ENCODE assay signal across 20 cellular contexts in genomic region chr3:126438746-126439145, GRCh38. TPM values are rescaled to one million over a fixed set of nuclear protein-coding genes. Genes with fewer than 3 reads are reported as not detected.
A peak's percentile ranks its signal among the peaks of the same experiment; 100 is the strongest.
DNase-seq lines count a peak whose midpoint lies in the region; ATAC-seq and TF ChIP-seq lines count a peak whose summit lies in the region.
"Had no signal": no experiment of that assay in that cellular context is flagged by ENCODE, and none has a peak within 500 bp of the region (broad histone marks: within the 10 kb centered on the region; RNA-seq: fewer than 3 reads in every experiment).

No MANE protein-coding gene starts in this region.

- H3K36me3 Mint-ChIP-seq in central memory CD8-positive, alpha-beta T cell (ENCODE audit: insufficient read depth): peaks cover 21% of the 10 kb centered on the region

- no peaks in the 10 kb centered on the region for H3K27me3 ChIP-seq in neuronal stem cell (ENCODE audit: control insufficient read depth in 3 of 3, insufficient read depth in 3 of 3, low read depth in 1 of 3, low read length in 3 of 3)
- H3K27me3 ChIP-seq in upper lobe of right lung: no peaks in the 10 kb centered on the region
- H3K27me3 ChIP-seq: BE2C had no signal

- no peak overlapping the region for H3K4me3 Mint-ChIP-seq in central memory CD8-positive, alpha-beta T cell
- H3K4me3 Mint-ChIP-seq: CD4-positive, CD25-positive, alpha-beta regulatory T cell; HFFc6 had no signal

- peak overlapping the region; percentile 62 for H3K18ac ChIP-seq in neuronal stem cell (ENCODE audit: low read length)

- no peak overlapping the region for H3K4ac ChIP-seq in neuronal stem cell (ENCODE audit: low read length)

- no peaks in the 10 kb centered on the region for H3K9me3 Mint-ChIP-seq in central memory CD8-positive, alpha-beta T cell
- H3K9me3 Mint-ChIP-seq: CD4-positive, CD25-positive, alpha-beta regulatory T cell; HFFc6 had no signal

- ATAC-seq in Right ventricle myocardium inferior: no peak
- no peak for ATAC-seq in left cardiac atrium
- no peak for ATAC-seq in central memory CD8-positive, alpha-beta T cell (replicated peaks; ENCODE audit: extremely low read depth, poor library complexity, severe bottlenecking)
- no peak for ATAC-seq in upper lobe of right lung
- no peak for ATAC-seq in GM21786 (IDR thresholded peaks at IDR 0.05; ENCODE audit: unreplicated experiment)

- intact Hi-C loops in Right ventricle myocardium inferior (cut with DNase I): no loop called here
- intact Hi-C loops in left cardiac atrium (cut with DNase I): no loop called here
- intact Hi-C loops in upper lobe of right lung (cut with DNase I): no loop called here

- H3K4me1 ChIP-seq in neuronal stem cell (ENCODE audit: control insufficient read depth in 2 of 2, insufficient read depth in 1 of 2, low read depth in 1 of 2, low read length in 2 of 2) (peaks cover 0 to 7% of the 10 kb centered on the region in 2 donors), upper lobe of right lung (no peaks in the 10 kb centered on the region)
- H3K4me1 ChIP-seq: BE2C had no signal

- no peak overlapping the region for H3K9ac ChIP-seq in neuronal stem cell (ENCODE audit: low read depth, low read length, poor library complexity)

- H2BK5ac ChIP-seq in neuronal stem cell (ENCODE audit: low read length): no peak overlapping the region

- H4K8ac ChIP-seq in neuronal stem cell (ENCODE audit: low read depth, low read length): no peak overlapping the region

- DNase-seq in Right ventricle myocardium inferior (ENCODE audit: missing footprints): peak; percentile 35
- DNase-seq in left cardiac atrium: no peak
- no peak for DNase-seq in central memory CD8-positive, alpha-beta T cell (ENCODE audit: low spot score in 2 of 2)
- DNase-seq in neuronal stem cell (ENCODE audit: low spot score): no peak
- DNase-seq in upper lobe of right lung: peak; percentile 17
- no peak for DNase-seq in KG1 (lab: John Stamatoyannopoulos, UW)
- DNase-seq: BE2C; CD4-positive, CD25-positive, alpha-beta regulatory T cell; DMS79; HFFc6; MM.1S; NCI-H1048; NCI-H1417 treated with DMSO at 0.1 percent for 48 hours; NCI-H187; NCI-H446 treated with DMSO at 0.1 percent for 48 hours; NCI-H526 treated with DMSO at 0.1 percent for 48 hours; Right ventricle myocardium superior had no signal

- H3K27ac Mint-ChIP-seq in central memory CD8-positive, alpha-beta T cell (ENCODE audit: low read depth): peak overlapping the region; percentile 16
- H3K27ac Mint-ChIP-seq: CD4-positive, CD25-positive, alpha-beta regulatory T cell; HFFc6 had no signal

- H3K23ac ChIP-seq in neuronal stem cell (ENCODE audit: low read depth, low read length, poor library complexity): no peak overlapping the region

- no peaks in the 10 kb centered on the region for H3K27me3 Mint-ChIP-seq in central memory CD8-positive, alpha-beta T cell

- H3K36me3 ChIP-seq in neuronal stem cell (replicated peaks in 1 of 2; ENCODE audit: control insufficient read depth in 2 of 2, insufficient read depth in 2 of 2, low read length in 2 of 2): peaks cover 0 to 31% of the 10 kb centered on the region in 2 donors
- H3K36me3 ChIP-seq in upper lobe of right lung: peaks cover 58% of the 10 kb centered on the region
- H3K36me3 ChIP-seq: BE2C had no signal

- H2BK12ac ChIP-seq in neuronal stem cell (ENCODE audit: low read length): no peak overlapping the region

- no peak for TF ChIP-seq CTCF in upper lobe of right lung (IDR thresholded peaks at IDR 0.05)

- H3K9me3 ChIP-seq in neuronal stem cell (replicated peaks in 1 of 2; ENCODE audit: control insufficient read depth in 2 of 2, insufficient read depth in 1 of 2, low read depth in 1 of 2, low read length in 2 of 2) (no peaks in the 10 kb centered on the region), upper lobe of right lung (no peaks in the 10 kb centered on the region)
- H3K9me3 ChIP-seq: BE2C had no signal

- H3K4me2 ChIP-seq in neuronal stem cell (ENCODE audit: insufficient read depth, low read length, poor library complexity, severe bottlenecking): no peak overlapping the region

- no peak overlapping the region for H4K91ac ChIP-seq in neuronal stem cell (ENCODE audit: low read depth, low read length, poor library complexity)

- no peak overlapping the region for H3K27ac ChIP-seq in neuronal stem cell (replicated peaks; ENCODE audit: low read length)
- no peak overlapping the region for H3K27ac ChIP-seq in upper lobe of right lung

- no peak overlapping the region for H2AK5ac ChIP-seq in neuronal stem cell (ENCODE audit: low read depth, low read length)

- no peaks in the 10 kb centered on the region for H3K79me1 ChIP-seq in neuronal stem cell (ENCODE audit: low read depth, low read length)

- H3K4me3 ChIP-seq in neuronal stem cell (ENCODE audit: low read length in 2 of 2) (no peak overlapping the region), upper lobe of right lung (no peak overlapping the region)

- H3K14ac ChIP-seq in neuronal stem cell (ENCODE audit: low read length): no peak overlapping the region

- no peak overlapping the region for H2BK120ac ChIP-seq in neuronal stem cell (ENCODE audit: low read depth, low read length)

- no peaks in the 10 kb centered on the region for H3K4me1 Mint-ChIP-seq in central memory CD8-positive, alpha-beta T cell
- H3K4me1 Mint-ChIP-seq: CD4-positive, CD25-positive, alpha-beta regulatory T cell had no signal

- no peak overlapping the region for H2AFZ ChIP-seq in neuronal stem cell (ENCODE audit: low read length)

- no CpG with 5 or more reads among the region's 10 CpGs for WGBS in neuronal stem cell (ENCODE audit: extremely low coverage in 2 of 2, insufficient read length in 2 of 2, insufficient replicate concordance in 1 of 2), 2 donors

- H2BK15ac ChIP-seq in neuronal stem cell (ENCODE audit: low read length): no peak overlapping the region

RNA-seq across cellular contexts. Expression of gene ZXDC, which starts 36.9 kb away (rescaled TPM):
- total RNA-seq in Right ventricle myocardium inferior: 15.9 TPM
- 10 to 100 TPM; 15.7 to 20.7 TPM for total RNA-seq in left cardiac atrium
- 9.3 TPM for polyA plus RNA-seq in neuronal stem cell (2013, experiment 1 of 2)
- 9.8 TPM for polyA plus RNA-seq in neuronal stem cell (2013, experiment 2 of 2)
- 40.3 TPM for total RNA-seq in upper lobe of right lung

RNA-seq across cellular contexts. Expression of gene CFAP100, which starts 44.0 kb away (rescaled TPM):
- total RNA-seq in Right ventricle myocardium inferior (not detected), left cardiac atrium (not detected), upper lobe of right lung (not detected)
- polyA plus RNA-seq in neuronal stem cell (2013, experiment 1 of 2): 3.9 TPM
- polyA plus RNA-seq in neuronal stem cell (2013, experiment 2 of 2): 2.8 TPM
- total RNA-seq: A673; CD4-positive, CD25-positive, alpha-beta regulatory T cell; HFFc6; LHCN-M2; Right ventricle myocardium superior had no signal
- polyA plus RNA-seq: CD4-positive, CD25-positive, alpha-beta regulatory T cell had no signal

Comparison
In these comparisons a context has a peak if more than half of its experiments do, and no peak if none do; other contexts are left out.
1. DNase-seq: peak in Right ventricle myocardium inferior (single experiment) and upper lobe of right lung (single experiment); none in left cardiac atrium (single experiment), central memory CD8-positive, alpha-beta T cell (0 of 2), neuronal stem cell (single experiment) and KG1 (single experiment).